1 cellular context compared by ENCODE assay signal in the genomic region with DNA sequence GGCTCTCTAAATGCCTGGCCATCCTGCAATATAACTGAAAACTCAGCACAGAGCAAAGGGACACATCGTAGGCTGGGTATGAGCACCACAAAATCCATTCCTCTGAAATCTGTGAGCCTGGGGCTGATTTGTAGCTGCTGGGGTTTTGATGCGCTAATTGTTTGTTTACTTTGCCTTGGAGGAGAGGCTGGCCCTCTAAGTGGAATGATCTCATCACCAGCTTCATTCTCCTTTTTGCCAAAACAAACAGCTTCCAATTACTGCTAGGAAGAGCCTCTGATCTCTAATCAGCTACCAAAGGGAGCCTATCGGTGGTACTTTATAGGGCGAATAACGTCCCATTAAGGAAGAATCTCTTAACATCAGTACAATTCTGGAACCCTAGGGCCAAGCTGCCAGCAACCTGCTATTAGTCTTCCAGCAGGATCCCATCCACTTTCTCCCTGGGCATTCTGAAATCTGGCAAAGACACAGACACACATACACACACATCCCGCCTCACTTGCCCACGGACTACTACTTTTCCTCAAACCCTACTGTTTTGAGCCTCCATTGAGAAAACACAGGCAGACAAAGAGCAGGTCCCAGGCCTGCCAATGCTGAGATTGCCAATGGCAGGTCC.
TF ChIP-seq lines count a peak whose summit lies in the region.

No MANE protein-coding gene starts in this region.

TF ChIP-seq in GM23338, 12 proteins besides CTCF, POLR2A, EP300 and RAD21 (continued from another document):
- TF ChIP-seq, protein P1, sequence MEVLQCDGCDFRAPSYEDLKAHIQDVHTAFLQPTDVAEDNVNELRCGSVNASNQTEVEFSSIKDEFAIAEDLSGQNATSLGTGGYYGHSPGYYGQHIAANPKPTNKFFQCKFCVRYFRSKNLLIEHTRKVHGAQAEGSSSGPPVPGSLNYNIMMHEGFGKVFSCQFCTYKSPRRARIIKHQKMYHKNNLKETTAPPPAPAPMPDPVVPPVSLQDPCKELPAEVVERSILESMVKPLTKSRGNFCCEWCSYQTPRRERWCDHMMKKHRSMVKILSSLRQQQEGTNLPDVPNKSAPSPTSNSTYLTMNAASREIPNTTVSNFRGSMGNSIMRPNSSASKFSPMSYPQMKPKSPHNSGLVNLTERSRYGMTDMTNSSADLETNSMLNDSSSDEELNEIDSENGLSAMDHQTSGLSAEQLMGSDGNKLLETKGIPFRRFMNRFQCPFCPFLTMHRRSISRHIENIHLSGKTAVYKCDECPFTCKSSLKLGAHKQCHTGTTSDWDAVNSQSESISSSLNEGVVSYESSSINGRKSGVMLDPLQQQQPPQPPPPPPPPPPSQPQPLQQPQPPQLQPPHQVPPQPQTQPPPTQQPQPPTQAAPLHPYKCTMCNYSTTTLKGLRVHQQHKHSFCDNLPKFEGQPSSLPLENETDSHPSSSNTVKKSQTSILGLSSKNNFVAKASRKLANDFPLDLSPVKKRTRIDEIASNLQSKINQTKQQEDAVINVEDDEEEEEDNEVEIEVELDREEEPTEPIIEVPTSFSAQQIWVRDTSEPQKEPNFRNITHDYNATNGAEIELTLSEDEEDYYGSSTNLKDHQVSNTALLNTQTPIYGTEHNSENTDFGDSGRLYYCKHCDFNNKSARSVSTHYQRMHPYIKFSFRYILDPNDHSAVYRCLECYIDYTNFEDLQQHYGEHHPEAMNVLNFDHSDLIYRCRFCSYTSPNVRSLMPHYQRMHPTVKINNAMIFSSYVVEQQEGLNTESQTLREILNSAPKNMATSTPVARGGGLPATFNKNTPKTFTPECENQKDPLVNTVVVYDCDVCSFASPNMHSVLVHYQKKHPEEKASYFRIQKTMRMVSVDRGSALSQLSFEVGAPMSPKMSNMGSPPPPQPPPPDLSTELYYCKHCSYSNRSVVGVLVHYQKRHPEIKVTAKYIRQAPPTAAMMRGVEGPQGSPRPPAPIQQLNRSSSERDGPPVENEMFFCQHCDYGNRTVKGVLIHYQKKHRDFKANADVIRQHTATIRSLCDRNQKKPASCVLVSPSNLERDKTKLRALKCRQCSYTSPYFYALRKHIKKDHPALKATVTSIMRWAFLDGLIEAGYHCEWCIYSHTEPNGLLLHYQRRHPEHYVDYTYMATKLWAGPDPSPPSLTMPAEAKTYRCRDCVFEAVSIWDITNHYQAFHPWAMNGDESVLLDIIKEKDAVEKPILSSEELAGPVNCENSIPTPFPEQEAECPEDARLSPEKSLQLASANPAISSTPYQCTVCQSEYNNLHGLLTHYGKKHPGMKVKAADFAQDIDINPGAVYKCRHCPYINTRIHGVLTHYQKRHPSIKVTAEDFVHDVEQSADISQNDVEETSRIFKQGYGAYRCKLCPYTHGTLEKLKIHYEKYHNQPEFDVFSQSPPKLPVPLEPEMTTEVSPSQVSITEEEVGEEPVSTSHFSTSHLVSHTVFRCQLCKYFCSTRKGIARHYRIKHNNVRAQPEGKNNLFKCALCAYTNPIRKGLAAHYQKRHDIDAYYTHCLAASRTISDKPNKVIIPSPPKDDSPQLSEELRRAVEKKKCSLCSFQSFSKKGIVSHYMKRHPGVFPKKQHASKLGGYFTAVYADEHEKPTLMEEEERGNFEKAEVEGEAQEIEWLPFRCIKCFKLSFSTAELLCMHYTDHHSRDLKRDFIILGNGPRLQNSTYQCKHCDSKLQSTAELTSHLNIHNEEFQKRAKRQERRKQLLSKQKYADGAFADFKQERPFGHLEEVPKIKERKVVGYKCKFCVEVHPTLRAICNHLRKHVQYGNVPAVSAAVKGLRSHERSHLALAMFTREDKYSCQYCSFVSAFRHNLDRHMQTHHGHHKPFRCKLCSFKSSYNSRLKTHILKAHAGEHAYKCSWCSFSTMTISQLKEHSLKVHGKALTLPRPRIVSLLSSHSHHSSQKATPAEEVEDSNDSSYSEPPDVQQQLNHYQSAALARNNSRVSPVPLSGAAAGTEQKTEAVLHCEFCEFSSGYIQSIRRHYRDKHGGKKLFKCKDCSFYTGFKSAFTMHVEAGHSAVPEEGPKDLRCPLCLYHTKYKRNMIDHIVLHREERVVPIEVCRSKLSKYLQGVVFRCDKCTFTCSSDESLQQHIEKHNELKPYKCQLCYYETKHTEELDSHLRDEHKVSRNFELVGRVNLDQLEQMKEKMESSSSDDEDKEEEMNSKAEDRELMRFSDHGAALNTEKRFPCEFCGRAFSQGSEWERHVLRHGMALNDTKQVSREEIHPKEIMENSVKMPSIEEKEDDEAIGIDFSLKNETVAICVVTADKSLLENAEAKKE (CRISPR knock-in tag; IDR thresholded peaks at IDR 0.05) = no peak
- TF ChIP-seq, protein P2, sequence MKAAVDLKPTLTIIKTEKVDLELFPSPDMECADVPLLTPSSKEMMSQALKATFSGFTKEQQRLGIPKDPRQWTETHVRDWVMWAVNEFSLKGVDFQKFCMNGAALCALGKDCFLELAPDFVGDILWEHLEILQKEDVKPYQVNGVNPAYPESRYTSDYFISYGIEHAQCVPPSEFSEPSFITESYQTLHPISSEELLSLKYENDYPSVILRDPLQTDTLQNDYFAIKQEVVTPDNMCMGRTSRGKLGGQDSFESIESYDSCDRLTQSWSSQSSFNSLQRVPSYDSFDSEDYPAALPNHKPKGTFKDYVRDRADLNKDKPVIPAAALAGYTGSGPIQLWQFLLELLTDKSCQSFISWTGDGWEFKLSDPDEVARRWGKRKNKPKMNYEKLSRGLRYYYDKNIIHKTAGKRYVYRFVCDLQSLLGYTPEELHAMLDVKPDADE (IDR thresholded peaks at IDR 0.05) = no peak
- TF ChIP-seq EZH2 (IDR thresholded peaks at IDR 0.05; ENCODE audit: low read depth, unreplicated experiment) (no peak), STAT1 (IDR thresholded peaks at IDR 0.05; ENCODE audit: unreplicated experiment) (no peak), JUNB (IDR thresholded peaks at IDR 0.05; ENCODE audit: unreplicated experiment) (no peak), CREB1 (CRISPR knock-in tag; IDR thresholded peaks at IDR 0.05; ENCODE audit: low read depth) (no peak), NANOG (IDR thresholded peaks at IDR 0.05; ENCODE audit: borderline replicate concordance) (no peak), ZNF114 (CRISPR knock-in tag; IDR thresholded peaks at IDR 0.05) (no peak)
- TF ChIP-seq, protein P3, sequence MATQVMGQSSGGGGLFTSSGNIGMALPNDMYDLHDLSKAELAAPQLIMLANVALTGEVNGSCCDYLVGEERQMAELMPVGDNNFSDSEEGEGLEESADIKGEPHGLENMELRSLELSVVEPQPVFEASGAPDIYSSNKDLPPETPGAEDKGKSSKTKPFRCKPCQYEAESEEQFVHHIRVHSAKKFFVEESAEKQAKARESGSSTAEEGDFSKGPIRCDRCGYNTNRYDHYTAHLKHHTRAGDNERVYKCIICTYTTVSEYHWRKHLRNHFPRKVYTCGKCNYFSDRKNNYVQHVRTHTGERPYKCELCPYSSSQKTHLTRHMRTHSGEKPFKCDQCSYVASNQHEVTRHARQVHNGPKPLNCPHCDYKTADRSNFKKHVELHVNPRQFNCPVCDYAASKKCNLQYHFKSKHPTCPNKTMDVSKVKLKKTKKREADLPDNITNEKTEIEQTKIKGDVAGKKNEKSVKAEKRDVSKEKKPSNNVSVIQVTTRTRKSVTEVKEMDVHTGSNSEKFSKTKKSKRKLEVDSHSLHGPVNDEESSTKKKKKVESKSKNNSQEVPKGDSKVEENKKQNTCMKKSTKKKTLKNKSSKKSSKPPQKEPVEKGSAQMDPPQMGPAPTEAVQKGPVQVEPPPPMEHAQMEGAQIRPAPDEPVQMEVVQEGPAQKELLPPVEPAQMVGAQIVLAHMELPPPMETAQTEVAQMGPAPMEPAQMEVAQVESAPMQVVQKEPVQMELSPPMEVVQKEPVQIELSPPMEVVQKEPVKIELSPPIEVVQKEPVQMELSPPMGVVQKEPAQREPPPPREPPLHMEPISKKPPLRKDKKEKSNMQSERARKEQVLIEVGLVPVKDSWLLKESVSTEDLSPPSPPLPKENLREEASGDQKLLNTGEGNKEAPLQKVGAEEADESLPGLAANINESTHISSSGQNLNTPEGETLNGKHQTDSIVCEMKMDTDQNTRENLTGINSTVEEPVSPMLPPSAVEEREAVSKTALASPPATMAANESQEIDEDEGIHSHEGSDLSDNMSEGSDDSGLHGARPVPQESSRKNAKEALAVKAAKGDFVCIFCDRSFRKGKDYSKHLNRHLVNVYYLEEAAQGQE (IDR thresholded peaks at IDR 0.05; ENCODE audit: unreplicated experiment) = no peak
